ENCODE assay signal across 11 cellular contexts in genomic region chr4:6235012-6235411, GRCh38. TPM values are rescaled to one million over a fixed set of nuclear protein-coding genes. Genes with fewer than 3 reads are reported as not detected.
A peak's percentile ranks its signal among the peaks of the same experiment; 100 is the strongest.
DNase-seq lines count a peak whose midpoint lies in the region; TF ChIP-seq lines count a peak whose summit lies in the region.
"Had no signal": no experiment of that assay in that cellular context is flagged by ENCODE, and none has a peak within 500 bp of the region (broad histone marks: within the 10 kb centered on the region; RNA-seq: fewer than 3 reads in every experiment).

No MANE protein-coding gene starts in this region.

- no peaks in the 10 kb centered on the region for H3K9me3 ChIP-seq in BLaER1
- H3K9me3 ChIP-seq in stomach, result no peaks in the 10 kb centered on the region
- H3K9me3 ChIP-seq: BE2C, Caco-2 had no signal

- no peaks in the 10 kb centered on the region for H3K27me3 ChIP-seq in BLaER1
- H3K27me3 ChIP-seq in stomach, result peaks cover 0 to 29% (median 0%) of the 10 kb centered on the region in 3 donors
- H3K27me3 ChIP-seq: BE2C had no signal

- peak overlapping the region; percentile 79 for H3K4me2 ChIP-seq in BLaER1

- CTCF ChIA-PET in HEK293T (lab: Yijun Ruan, JAX), result no interaction called here

- no peak overlapping the region for H3K9ac ChIP-seq in BLaER1

- no peak for TF ChIP-seq EP300 in stomach (IDR thresholded peaks at IDR 0.05)

- TF ChIP-seq POLR2A in stomach (IDR thresholded peaks at IDR 0.05), result no peak

- no peaks in the 10 kb centered on the region for H4K20me1 ChIP-seq in BLaER1

- 77 to 98% (median 82%) methylated on average over 4 to 7 of the region's 7 CpGs for WGBS in stomach, 5 donors

- TF ChIP-seq CTCF in stomach (IDR thresholded peaks at IDR 0.05), result no peak

- peak; percentile 2 for DNase-seq in D341Med (ENCODE audit: low spot score)
- peak; percentile 12 for DNase-seq in islet precursor cell
- peak; percentile 1 for DNase-seq in stomach
- DNase-seq in HEK293T (ENCODE audit: extremely low spot score), result no peak
- DNase-seq in NCI-H82 (lab: John Stamatoyannopoulos, UW), result no peak
- no peak for DNase-seq in DMS53 treated with DMSO at 0.1 percent for 48 hours (lab: John Stamatoyannopoulos, UW; ENCODE audit: unreplicated experiment)
- DNase-seq: BE2C, Caco-2, DMS53, IMR-90 had no signal

- H3K4me1 ChIP-seq in BLaER1 (peaks cover 67% of the 10 kb centered on the region), stomach (no peaks in the 10 kb centered on the region)
- H3K4me1 ChIP-seq: Caco-2 had no signal

- POLR2A ChIA-PET in HEK293T (lab: Yijun Ruan, JAX), result no interaction called here

- H3K4me3 ChIP-seq in BLaER1 (peak overlapping the region; percentile 8; the same call in 1 of the 2 replicates), stomach (no peak overlapping the region)

- H3K36me3 ChIP-seq in BLaER1 (no peaks in the 10 kb centered on the region), stomach (no peaks in the 10 kb centered on the region)
- H3K36me3 ChIP-seq: BE2C had no signal

- intact Hi-C loops in stomach (cut with DNase I; ENCODE audit: low total_unique reads), result no loop called here

- peak overlapping the region; percentile 27 for H3K27ac ChIP-seq in BLaER1
- no peak overlapping the region for H3K27ac ChIP-seq in stomach

TF ChIP-seq in HEK293T, 16 proteins besides CTCF, POLR2A, EP300 and RAD21:
- TF ChIP-seq TARDBP (IDR thresholded peaks at IDR 0.05), result no peak
- TF ChIP-seq FOXK2 (IDR thresholded peaks at IDR 0.05), result no peak
- TF ChIP-seq ARNT (IDR thresholded peaks at IDR 0.05), result no peak
- no peak for TF ChIP-seq FOXA1 (IDR thresholded peaks at IDR 0.05)
- no peak for TF ChIP-seq FOXM1 (IDR thresholded peaks at IDR 0.05; ENCODE audit: borderline replicate concordance)
- no peak for TF ChIP-seq HDGF (IDR thresholded peaks at IDR 0.05; ENCODE audit: borderline replicate concordance)
- TF ChIP-seq L3MBTL2 (conservative IDR thresholded peaks at IDR 0.05), result no peak
- no peak for TF ChIP-seq ZNF384 (IDR thresholded peaks at IDR 0.05)
- no peak for TF ChIP-seq SUZ12 (IDR thresholded peaks at IDR 0.05)
- no peak for TF ChIP-seq PKNOX1 (IDR thresholded peaks at IDR 0.05)
- no peak for TF ChIP-seq SP1 (IDR thresholded peaks at IDR 0.05)
- no peak for TF ChIP-seq ELF4 (IDR thresholded peaks at IDR 0.05)
- no peak for TF ChIP-seq BHLHE40 (IDR thresholded peaks at IDR 0.05; ENCODE audit: borderline replicate concordance)
- TF ChIP-seq CTBP1 (IDR thresholded peaks at IDR 0.05; ENCODE audit: borderline replicate concordance), result no peak
- TF ChIP-seq LEF1 (IDR thresholded peaks at IDR 0.05; ENCODE audit: borderline replicate concordance), result no peak
- no peak for TF ChIP-seq NFRKB (IDR thresholded peaks at IDR 0.05)

RNA-seq across cellular contexts. Expression of gene WFS1, which starts 34.6 kb away (rescaled TPM):
- total RNA-seq in stomach, result 10 to 100 TPM; 13.8 to 60.7 (median 22.3) TPM
- polyA plus RNA-seq in stomach, result 10 to 100 TPM in 1 of 3 donors, 1 to 10 TPM in 2; 4.1 to 11.6 (median 6.2) TPM

RNA-seq across cellular contexts. Expression of gene JAKMIP1, which starts 34.7 kb away (rescaled TPM):
- 10 to 100 TPM in 1 of 5 donors, under 1 TPM in 2, not detected in 2; 0.18 to 10.3 (median 0.87) TPM for total RNA-seq in stomach
- polyA plus RNA-seq in stomach, result under 1 TPM; 0.40 to 0.62 (median 0.46) TPM
- total RNA-seq: Caco-2, IMR-90 had no signal
- polyA plus RNA-seq: IMR-90 had no signal

Comparison
In these comparisons a context has a peak if more than half of its experiments do, and no peak if none do; other contexts are left out.
1. DNase-seq: peak in D341Med (single experiment), islet precursor cell (single experiment) and stomach (single experiment); none in HEK293T (single experiment), NCI-H82 (single experiment) and DMS53 treated with DMSO at 0.1 percent for 48 hours (single experiment).